Comparison of ENCODE assay signal across 24 cellular contexts in the genomic region with DNA sequence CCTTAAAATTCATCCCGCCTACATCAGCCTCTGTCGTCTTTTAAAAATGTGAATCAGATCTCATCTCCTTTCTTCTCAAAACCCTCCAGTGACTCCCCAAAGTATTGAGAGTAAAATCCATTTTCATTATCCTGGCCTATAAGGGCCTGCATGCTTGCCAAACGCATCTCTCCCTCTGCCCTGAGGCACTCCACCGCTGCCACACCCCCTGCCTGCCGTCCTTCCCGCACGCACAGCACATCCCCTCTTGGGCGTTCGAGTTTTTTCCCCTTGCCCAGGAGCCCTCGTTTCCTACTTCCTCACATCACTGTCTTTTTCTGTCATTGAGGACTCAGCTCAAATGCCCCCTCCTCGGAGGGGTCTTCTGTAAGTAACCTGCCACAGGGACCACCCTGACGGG. TPM values are rescaled to one million over a fixed set of nuclear protein-coding genes. Genes with fewer than 3 reads are reported as not detected.
DNase-seq lines count a peak whose midpoint lies in the region; ATAC-seq and TF ChIP-seq lines count a peak whose summit lies in the region.
"Had no signal": no experiment of that assay in that cellular context is flagged by ENCODE, and none has a peak within 500 bp of the region (broad histone marks: within the 10 kb centered on the region; RNA-seq: fewer than 3 reads in every experiment).

No MANE protein-coding gene starts in this region.

- H3K4me1 ChIP-seq in left ventricle myocardium inferior (peaks cover 68% of the 10 kb centered on the region), heart right ventricle (peaks cover 0 to 50% (median 7%) of the 10 kb centered on the region in 9 donors), GM23338 (ENCODE audit: insufficient read depth) (peaks cover 5% of the 10 kb centered on the region; the same call in 1 of the 2 replicates), gastrocnemius medialis (no peaks in the 10 kb centered on the region)
- H3K4me1 ChIP-seq: BLaER1 treated with 17β-estradiol and CSF1 and Interleukin-3, amounts not matched to agents 10 nM and 100 nM had no signal

- intact Hi-C loops in left ventricle myocardium inferior (cut with micrococcal nuclease) (no loop called here), heart right ventricle (cut with DNase I) (no loop called here), gastrocnemius medialis (cut with DNase I; ENCODE audit: low total_unique reads) (no loop called here)

- H3K27ac Mint-ChIP-seq in GM23338: no peak overlapping the region
- H3K27ac Mint-ChIP-seq in chondrocyte (ENCODE audit: unreplicated experiment): peak overlapping the region; percentile 23
- H3K27ac Mint-ChIP-seq: CD4-positive, alpha-beta T cell had no signal

- no peak for TF ChIP-seq POLR2A in gastrocnemius medialis (IDR thresholded peaks at IDR 0.05)

- H3K4me1 Mint-ChIP-seq in GM23338 (peaks cover 15% of the 10 kb centered on the region), chondrocyte (ENCODE audit: low read depth) (no peaks in the 10 kb centered on the region)

- H3K9me2 ChIP-seq in GM23338 (ENCODE audit: insufficient read depth): no peaks in the 10 kb centered on the region

- no peak overlapping the region for H3K4me2 ChIP-seq in GM23338
- H3K4me2 ChIP-seq: BLaER1 treated with 17β-estradiol and CSF1 and Interleukin-3, amounts not matched to agents 10 nM and 100 nM had no signal

- in situ Hi-C loops in gastrocnemius medialis (cut with MboI; ENCODE audit: low sequenced_read_pairs in 4 of 4): no loop called here
- in situ Hi-C loops in ACHN (cut with HindIII; ENCODE audit: low pct_ligation_motif_present, low pct_unique_long_range_greater_than_20kb, low sequenced_read_pairs): no loop called here

- 63 to 68% methylated on average over 12 of the region's 12 CpGs for WGBS in heart right ventricle, 2 donors

- DNase-seq in left ventricle myocardium inferior (no peak), heart right ventricle (no peak), GM23338 (ENCODE audit: low spot score) (no peak), chondrocyte (ENCODE audit: low spot score) (no peak), gastrocnemius medialis (no peak), putamen (ENCODE audit: low spot score) (no peak), ACHN (no peak)
- DNase-seq: CD4-positive, alpha-beta T cell; DMS53; GM23248; HCEC 1CT; KBM-7; MV-4-11; NCI-H1105; NCI-H1436 treated with DMSO at 0.1 percent for 48 hours; NCI-H1930; NCI-H2227 treated with DMSO at 0.1 percent for 48 hours; NCI-H526 treated with DMSO at 0.1 percent for 48 hours; SIG-M5 had no signal

- H2AFZ ChIP-seq in GM23338: no peak overlapping the region
- H2AFZ ChIP-seq: GM23248 had no signal

- H3K79me2 ChIP-seq in GM23338 (replicated peaks; ENCODE audit: insufficient read depth): no peaks in the 10 kb centered on the region

- ATAC-seq in heart right ventricle (no peak), GM23338 (peak; percentile 60), gastrocnemius medialis (no peak)

- H3K27me3 ChIP-seq in left ventricle myocardium inferior (ENCODE audit: low read depth) (no peaks in the 10 kb centered on the region), heart right ventricle (no peaks in the 10 kb centered on the region), GM23338 (ENCODE audit: insufficient read depth) (no peaks in the 10 kb centered on the region), gastrocnemius medialis (no peaks in the 10 kb centered on the region)
- H3K27me3 ChIP-seq: BLaER1 treated with 17β-estradiol and CSF1 and Interleukin-3, amounts not matched to agents 10 nM and 100 nM had no signal

- H3K9me3 ChIP-seq in left ventricle myocardium inferior (replicated peaks): no peaks in the 10 kb centered on the region
- H3K9me3 ChIP-seq in heart right ventricle: no peaks in the 10 kb centered on the region
- no peaks in the 10 kb centered on the region for H3K9me3 ChIP-seq in gastrocnemius medialis
- H3K9me3 ChIP-seq: BLaER1 treated with 17β-estradiol and CSF1 and Interleukin-3, amounts not matched to agents 10 nM and 100 nM had no signal

- no peaks in the 10 kb centered on the region for H3F3A ChIP-seq in GM23338 (replicated peaks; ENCODE audit: low read depth)

- no peak for TF ChIP-seq CTCF in left ventricle myocardium inferior (IDR thresholded peaks at IDR 0.05; ENCODE audit: borderline replicate concordance)
- TF ChIP-seq CTCF in heart right ventricle (IDR thresholded peaks at IDR 0.05): no peak
- no peak for TF ChIP-seq CTCF in GM23338 (conservative IDR thresholded peaks at IDR 0.05; ENCODE audit: low read depth in 2 of 2)
- TF ChIP-seq CTCF in chondrocyte (IDR thresholded peaks at IDR 0.05): no peak
- no peak for TF ChIP-seq CTCF in gastrocnemius medialis (IDR thresholded peaks at IDR 0.05 in 4 of 5, conservative IDR thresholded peaks at IDR 0.05 in 1 of 5)

- H3K27ac ChIP-seq in left ventricle myocardium inferior (replicated peaks): peak overlapping the region; percentile 27
- H3K27ac ChIP-seq in heart right ventricle: peak overlapping the region in 2 of 10 donors; percentile 9 to 12
- 0 out of 2 replicates have a peak overlapping the region, but pooled peaks have one; percentile 39 for H3K27ac ChIP-seq in GM23338 (ENCODE audit: low read depth)
- peak overlapping the region in 3 of 4 donors; percentile 45 to 74 (median 68) for H3K27ac ChIP-seq in gastrocnemius medialis
- H3K27ac ChIP-seq: BLaER1 treated with 17β-estradiol and CSF1 and Interleukin-3, amounts not matched to agents 10 nM and 100 nM; GM23248; SK-N-MC had no signal

- peaks cover 2% of the 10 kb centered on the region; the same call in 1 of the 3 replicates for H3K9me3 Mint-ChIP-seq in GM23338
- H3K9me3 Mint-ChIP-seq in chondrocyte (ENCODE audit: low read depth): no peaks in the 10 kb centered on the region
- H3K9me3 Mint-ChIP-seq: CD4-positive, alpha-beta T cell had no signal

- H3K36me3 Mint-ChIP-seq in GM23338 (ENCODE audit: low read depth): peaks cover 10% of the 10 kb centered on the region
- H3K36me3 Mint-ChIP-seq in chondrocyte (ENCODE audit: low read depth): no peaks in the 10 kb centered on the region

- H3K4me3 ChIP-seq in left ventricle myocardium inferior: no peak overlapping the region
- no peak overlapping the region for H3K4me3 ChIP-seq in heart right ventricle
- H3K4me3 ChIP-seq in GM23338: no peak overlapping the region
- H3K4me3 ChIP-seq in gastrocnemius medialis: no peak overlapping the region
- H3K4me3 ChIP-seq: BLaER1 treated with 17β-estradiol and CSF1 and Interleukin-3, amounts not matched to agents 10 nM and 100 nM; GM23248; SK-N-MC had no signal

- no peaks in the 10 kb centered on the region for H4K20me1 ChIP-seq in GM23338 (replicated peaks; ENCODE audit: insufficient read depth)
- H4K20me1 ChIP-seq: BLaER1 treated with 17β-estradiol and CSF1 and Interleukin-3, amounts not matched to agents 10 nM and 100 nM had no signal

- H3K4me3 Mint-ChIP-seq in GM23338: no peak overlapping the region
- H3K4me3 Mint-ChIP-seq in chondrocyte (ENCODE audit: unreplicated experiment): no peak overlapping the region
- H3K4me3 Mint-ChIP-seq: CD4-positive, alpha-beta T cell had no signal

- H3K36me3 ChIP-seq in left ventricle myocardium inferior (peaks cover 83% of the 10 kb centered on the region), heart right ventricle (peaks cover 0 to 92% (median 22%) of the 10 kb centered on the region in 9 donors), GM23338 (ENCODE audit: insufficient read depth) (no peaks in the 10 kb centered on the region), gastrocnemius medialis (peaks cover 0 to 97% of the 10 kb centered on the region in 2 donors)
- H3K36me3 ChIP-seq: BLaER1 treated with 17β-estradiol and CSF1 and Interleukin-3, amounts not matched to agents 10 nM and 100 nM had no signal

- H3K27me3 Mint-ChIP-seq in GM23338 (ENCODE audit: insufficient read depth, low read depth, poor library complexity) (peaks cover 4% of the 10 kb centered on the region), chondrocyte (ENCODE audit: low read depth) (peaks cover 2% of the 10 kb centered on the region)

TF ChIP-seq in GM23338, 12 proteins besides CTCF, POLR2A, EP300 and RAD21 (continues in another document):
- TF ChIP-seq, protein P1, sequence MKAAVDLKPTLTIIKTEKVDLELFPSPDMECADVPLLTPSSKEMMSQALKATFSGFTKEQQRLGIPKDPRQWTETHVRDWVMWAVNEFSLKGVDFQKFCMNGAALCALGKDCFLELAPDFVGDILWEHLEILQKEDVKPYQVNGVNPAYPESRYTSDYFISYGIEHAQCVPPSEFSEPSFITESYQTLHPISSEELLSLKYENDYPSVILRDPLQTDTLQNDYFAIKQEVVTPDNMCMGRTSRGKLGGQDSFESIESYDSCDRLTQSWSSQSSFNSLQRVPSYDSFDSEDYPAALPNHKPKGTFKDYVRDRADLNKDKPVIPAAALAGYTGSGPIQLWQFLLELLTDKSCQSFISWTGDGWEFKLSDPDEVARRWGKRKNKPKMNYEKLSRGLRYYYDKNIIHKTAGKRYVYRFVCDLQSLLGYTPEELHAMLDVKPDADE (IDR thresholded peaks at IDR 0.05): no peak
- no peak for TF ChIP-seq EZH2 (IDR thresholded peaks at IDR 0.05; ENCODE audit: low read depth, unreplicated experiment)
- TF ChIP-seq STAT1 (IDR thresholded peaks at IDR 0.05; ENCODE audit: unreplicated experiment): no peak
- TF ChIP-seq CREB1 (CRISPR knock-in tag; IDR thresholded peaks at IDR 0.05; ENCODE audit: low read depth): no peak
- TF ChIP-seq ZNF331 (CRISPR knock-in tag; IDR thresholded peaks at IDR 0.05; ENCODE audit: low read depth): no peak
- TF ChIP-seq NANOG (IDR thresholded peaks at IDR 0.05; ENCODE audit: borderline replicate concordance): no peak
- no peak for TF ChIP-seq JUNB (IDR thresholded peaks at IDR 0.05; ENCODE audit: unreplicated experiment)
- no peak for TF ChIP-seq ZNF114 (CRISPR knock-in tag; IDR thresholded peaks at IDR 0.05)

RNA-seq across cellular contexts. Expression of a gene that starts 53.3 kb away (rescaled TPM):
- total RNA-seq in left ventricle myocardium inferior (47.6 TPM), heart right ventricle (100 to 1,000 TPM in 1 of 10 donors, 10 to 100 TPM in 9; 39.4 to 100 (median 71.6) TPM), chondrocyte (36.8 to 45.5 TPM (median 39.1 TPM) in 3 replicates), gastrocnemius medialis (10 to 100 TPM; 23.0 to 46.3 (median 29.1) TPM)
- polyA plus RNA-seq in heart right ventricle (10 to 100 TPM in 1 of 2 donors, 1 to 10 TPM in 1; 5.2 to 13.0 TPM), GM23338 (2016; fragmentation: Nextera tagmentation; extraction: Ambion mirVana) (6.3 and 6.4 TPM in 2 replicates)
- 20.0 and 20.4 TPM in 2 replicates for total RNA-seq in GM23338 (2014; rRNA removed; shearing (Covaris generic))

RNA-seq across cellular contexts. Expression of a gene that starts 55.5 kb away (rescaled TPM):
- total RNA-seq in left ventricle myocardium inferior (2,454 TPM), heart right ventricle (1,000 to 10,000 TPM; 2,366 to 4,290 (median 3,682) TPM), chondrocyte (0.28 to 0.47 TPM in 2 of 3 replicates, not detected in the other), gastrocnemius medialis (1,000 to 10,000 TPM in 3 of 4 donors, 100 to 1,000 TPM in 1; 503 to 1,706 (median 1,214) TPM)
- polyA plus RNA-seq in heart right ventricle (1,000 to 10,000 TPM in 1 of 2 donors, 100 to 1,000 TPM in 1; 599 to 1,375 TPM), GM23338 (2016; fragmentation: Nextera tagmentation; extraction: Ambion mirVana) (2.2 and 2.8 TPM in 2 replicates)
- total RNA-seq in GM23338 (2014; rRNA removed; shearing (Covaris generic)): 1.8 and 1.9 TPM in 2 replicates
- total RNA-seq: A172, GM23248, MCF 10A had no signal
- polyA plus RNA-seq: AG04450, GM23248 had no signal

Comparison
In these comparisons a context has a peak if more than half of its experiments do, and no peak if none do; other contexts are left out.
1. RNA of a gene that starts 55.5 kb away (total RNA-seq): 2,366 to 4,290 TPM in heart right ventricle, 2,454 TPM in left ventricle myocardium inferior (single experiment) and 503 to 1,706 TPM in gastrocnemius medialis; 1.8 to 1.9 TPM in GM23338 and 0.28 to 0.47 TPM in chondrocyte; every median in the first group is over 100 times any median in the second.